Comparison of ENCODE assay signal across 8 cellular contexts in genomic region chr3:47420511-47421484, GRCh38. TPM values are rescaled to one million over a fixed set of nuclear protein-coding genes. Genes with fewer than 3 reads are reported as not detected.
DNase-seq lines count a peak whose midpoint lies in the region; TF ChIP-seq lines count a peak whose summit lies in the region.

No MANE protein-coding gene starts in this region.

- DNase-seq in BE2C (peak; percentile 74), GM19238 (ENCODE audit: insufficient read length, low spot score) (peak; percentile 96), HK-2 (ENCODE audit: unreplicated experiment) (peak; percentile 86), NT2/D1 (ENCODE audit: low read depth, low spot score) (peak; percentile 87), epithelial cell of proximal tubule (ENCODE audit: low read depth) (no peak)
- peak; percentile 92 for DNase-seq in activated CD8-positive, alpha-beta memory T cell treated with anti-CD3 and anti-CD28 coated beads, Interleukin-2, amount 50 U/mL, for 48 hours
- DNase-seq in stimulated activated CD8-positive, alpha-beta memory T cell treated with anti-CD3 and anti-CD28 coated beads, Interleukin-4, amount 100 ng/mL, for 4 hours (ENCODE audit: low read depth in 2 of 2, low spot score in 1 of 2), result peak; percentile 67 to 78

- H3K9ac ChIP-seq in NT2/D1 (ENCODE audit: insufficient read length, low read depth) (peak overlapping the region; percentile 65), mucosa of stomach (ENCODE audit: low read length) (peak overlapping the region; percentile 2)

- H3K4me3 ChIP-seq in BE2C (ENCODE audit: low read depth, low read length) (no peak overlapping the region), NT2/D1 (ENCODE audit: insufficient read length, low read depth) (no peak overlapping the region), epithelial cell of proximal tubule (ENCODE audit: low read depth, low read length) (no peak overlapping the region), mucosa of stomach (ENCODE audit: low read length) (no peak overlapping the region)

- H3K36me3 ChIP-seq in BE2C (peaks cover 10% of the 10 kb centered on the region), NT2/D1 (ENCODE audit: insufficient read depth, insufficient read length, low read length) (peaks cover 85% of the 10 kb centered on the region), mucosa of stomach (ENCODE audit: control insufficient read depth, insufficient read depth, low read length) (peaks cover 6% of the 10 kb centered on the region)

- H3K27me3 ChIP-seq in BE2C (no peaks in the 10 kb centered on the region), NT2/D1 (ENCODE audit: insufficient read depth, insufficient read length) (no peaks in the 10 kb centered on the region), mucosa of stomach (ENCODE audit: control insufficient read depth, insufficient read depth, low read length) (no peaks in the 10 kb centered on the region)

- H3K4me1 ChIP-seq in BE2C (no peaks in the 10 kb centered on the region), NT2/D1 (ENCODE audit: insufficient read depth, insufficient read length) (peaks cover 7% of the 10 kb centered on the region), mucosa of stomach (ENCODE audit: control insufficient read depth, insufficient read depth, low read length) (peaks cover 54% of the 10 kb centered on the region)

- no peaks in the 10 kb centered on the region for H3K9me3 ChIP-seq in BE2C
- H3K9me3 ChIP-seq in NT2/D1 (ENCODE audit: insufficient read depth, low read length), result peaks cover 9% of the 10 kb centered on the region; the same call in 1 of the 2 replicates
- H3K9me3 ChIP-seq in mucosa of stomach (ENCODE audit: control insufficient read depth, low read length), result no peaks in the 10 kb centered on the region

- peak; percentile 81 for TF ChIP-seq CTCF in BE2C (IDR thresholded peaks at IDR 0.05; ENCODE audit: low read depth, low read length)
- peak; percentile 96 for TF ChIP-seq CTCF in epithelial cell of proximal tubule (conservative IDR thresholded peaks at IDR 0.05; ENCODE audit: low read depth, low read length)

RNA-seq across cellular contexts. Expression of gene PTPN23, which starts 40.0 kb away (rescaled TPM):
- 33.7 TPM for polyA plus RNA-seq in BE2C (2012; ENCODE audit: insufficient read depth, insufficient read length, low read depth)
- total RNA-seq in epithelial cell of proximal tubule, result 14.2 and 15.0 TPM in 2 replicates

RNA-seq across cellular contexts. Expression of gene SCAP, which starts 54.9 kb away (rescaled TPM):
- 78.8 TPM for polyA plus RNA-seq in BE2C (2012; ENCODE audit: insufficient read depth, insufficient read length, low read depth)
- 52.8 and 61.7 TPM in 2 replicates for total RNA-seq in epithelial cell of proximal tubule
